Comparison of ENCODE assay signal across 9 cellular contexts in genomic region chr6:157800420-157801237, GRCh38. TPM values are rescaled to one million over a fixed set of nuclear protein-coding genes. Genes with fewer than 3 reads are reported as not detected.
DNase-seq lines count a peak whose midpoint lies in the region; ATAC-seq, FAIRE-seq and TF ChIP-seq lines count a peak whose summit lies in the region.
"Had no signal": no experiment of that assay in that cellular context is flagged by ENCODE, and none has a peak within 500 bp of the region (broad histone marks: within the 10 kb centered on the region; RNA-seq: fewer than 3 reads in every experiment).

No MANE protein-coding gene starts in this region.

- no peak overlapping the region for H3K56ac ChIP-seq in IMR-90 (ENCODE audit: extremely low read depth, insufficient read depth, low read length)

- H3K27me3 ChIP-seq in IMR-90 (ENCODE audit: control insufficient read depth, insufficient read depth, low read length) (no peaks in the 10 kb centered on the region), endothelial cell of umbilical vein (ENCODE audit: control insufficient read depth in 2 of 2, insufficient read depth in 2 of 2, low read length in 2 of 2) (no peaks in the 10 kb centered on the region), thyroid gland (no peaks in the 10 kb centered on the region)

- no peak overlapping the region for H2AK5ac ChIP-seq in IMR-90 (ENCODE audit: low read depth, low read length)

- DNase-seq in GM12865 (ENCODE audit: low read depth) (peak; percentile 79), IMR-90 (peak; percentile 86), endothelial cell of umbilical vein (ENCODE audit: low read depth, low spot score) (no peak), thyroid gland (no peak), iPS-NIHi11 (ENCODE audit: low spot score) (no peak), NCI-H187 treated with DMSO at 0.1 percent for 48 hours (lab: John Stamatoyannopoulos, UW) (no peak), mesenteric fat pad (ENCODE audit: low spot score) (no peak)

- H3K4ac ChIP-seq in IMR-90 (ENCODE audit: low read depth, low read length), result peak overlapping the region; percentile 40; the same call in 1 of the 2 replicates

- H3K36me3 ChIP-seq in IMR-90 (ENCODE audit: control insufficient read depth, insufficient read depth, low read length), result no peaks in the 10 kb centered on the region
- no peaks in the 10 kb centered on the region for H3K36me3 ChIP-seq in endothelial cell of umbilical vein (ENCODE audit: control insufficient read depth in 2 of 2, extremely low read depth in 1 of 2, insufficient read depth in 2 of 2, low read length in 2 of 2)
- H3K36me3 ChIP-seq in thyroid gland, result no peaks in the 10 kb centered on the region

- WGBS in IMR-90 (ENCODE audit: extremely low coverage in 2 of 2, insufficient read length in 1 of 2), 2 experiments, result no CpG with 5 or more reads among the region's 6 CpGs
- WGBS in thyroid gland, 2 donors, result 82 to 87% methylated on average over 6 of the region's 6 CpGs

- H3K14ac ChIP-seq in IMR-90 (replicated peaks; ENCODE audit: low read depth, low read length), result 0 out of 2 replicates have a peak overlapping the region, but pooled peaks have one; percentile 40

- H2AK9ac ChIP-seq in IMR-90 (replicated peaks; ENCODE audit: low read depth, low read length, poor library complexity), result no peak overlapping the region

- no TSS peak for BruUV-seq in IMR-90 (replicated peaks; lab: Mats Ljungman, UMichigan)
- no TSS peak for BruUV-seq in endothelial cell of umbilical vein (replicated peaks; lab: Mats Ljungman, UMichigan)

- peak overlapping the region; percentile 11; the same call in 1 of the 2 replicates for H2BK20ac ChIP-seq in IMR-90 (ENCODE audit: low read depth, low read length)

- H2BK15ac ChIP-seq in IMR-90 (ENCODE audit: low read depth, low read length), result 0 out of 3 replicates have a peak overlapping the region, but pooled peaks have one; percentile 37

- no peak overlapping the region for H3K23ac ChIP-seq in IMR-90 (ENCODE audit: low read depth, low read length)

- no peak for TF ChIP-seq CTCF in GM12865 (IDR thresholded peaks at IDR 0.05; ENCODE audit: insufficient read depth, low read depth, low read length, missing control alignments)
- no peak for TF ChIP-seq CTCF in IMR-90 (conservative IDR thresholded peaks at IDR 0.05; ENCODE audit: low read depth, low read length)
- no peak for TF ChIP-seq CTCF in endothelial cell of umbilical vein (IDR thresholded peaks at IDR 0.05; ENCODE audit: extremely low read depth in 1 of 2, insufficient read depth in 1 of 2, low read depth in 1 of 2, low read length in 2 of 2)
- no peak for TF ChIP-seq CTCF in thyroid gland (IDR thresholded peaks at IDR 0.05)

- 0 out of 2 replicates have a peak, but pooled peaks cover 6% of the 10 kb centered on the region for H3K9me1 ChIP-seq in IMR-90 (ENCODE audit: insufficient read depth, low read length)
- H3K9me1 ChIP-seq in endothelial cell of umbilical vein (replicated peaks; ENCODE audit: control insufficient read depth, extremely low read depth, insufficient read depth, low read length), result no peaks in the 10 kb centered on the region

- peak overlapping the region; percentile 25; the same call in 1 of the 2 replicates for H2BK120ac ChIP-seq in IMR-90 (ENCODE audit: low read depth, low read length)

- H4K8ac ChIP-seq in IMR-90 (ENCODE audit: low read depth in 2 of 2, low read length in 2 of 2), result no peak overlapping the region

- H3K18ac ChIP-seq in IMR-90 (ENCODE audit: low read depth, low read length), result no peak overlapping the region

- TF ChIP-seq POLR2A in IMR-90 (IDR thresholded peaks at IDR 0.05; ENCODE audit: low read depth, low read length) (no peak), endothelial cell of umbilical vein (IDR thresholded peaks at IDR 0.05; ENCODE audit: low read depth, low read length) (no peak), thyroid gland (IDR thresholded peaks at IDR 0.05) (no peak)

- no peak; the same call in 1 of the 2 replicates for TF ChIP-seq RAD21 in IMR-90 (IDR thresholded peaks at IDR 0.05; ENCODE audit: low read length)

- in situ Hi-C loops in IMR-90 (cut with MboI; ENCODE audit: low sequenced_read_pairs), result no loop called here

- H3K9ac ChIP-seq in IMR-90 (ENCODE audit: low read depth, low read length), result no peak overlapping the region
- no peak overlapping the region for H3K9ac ChIP-seq in endothelial cell of umbilical vein (replicated peaks; ENCODE audit: extremely low read depth, insufficient read depth, low read length)

- H3K4me2 ChIP-seq in IMR-90 (ENCODE audit: low read depth, low read length) (no peak overlapping the region), endothelial cell of umbilical vein (ENCODE audit: insufficient read depth, low read length) (no peak overlapping the region)

- peak; percentile 97 for ATAC-seq in GM21526 (IDR thresholded peaks at IDR 0.05; ENCODE audit: low FRiP score, unreplicated experiment)
- peak; percentile 94 for ATAC-seq in IMR-90 (ENCODE audit: low read depth)

- H2AFZ ChIP-seq in IMR-90 (replicated peaks; ENCODE audit: low read length, poor library complexity), result no peak overlapping the region
- H2AFZ ChIP-seq in endothelial cell of umbilical vein (ENCODE audit: low read depth, low read length), result no peak overlapping the region

- H3K4me1 ChIP-seq in IMR-90 (ENCODE audit: control insufficient read depth, insufficient read depth, low read length) (peaks cover 3% of the 10 kb centered on the region), endothelial cell of umbilical vein (ENCODE audit: control insufficient read depth, extremely low read depth, insufficient read depth, low read length) (peaks cover 3% of the 10 kb centered on the region), thyroid gland (no peaks in the 10 kb centered on the region)

- H4K91ac ChIP-seq in IMR-90 (ENCODE audit: insufficient read depth, low read depth, low read length), result peak overlapping the region; percentile 20; the same call in 1 of the 2 replicates

- H4K5ac ChIP-seq in IMR-90 (ENCODE audit: low read depth, low read length), result no peak overlapping the region

- POLR2A ChIA-PET in IMR-90 (lab: Charles Lee; ENCODE audit: unreplicated experiment), result no interaction called here
- POLR2A ChIA-PET in endothelial cell of umbilical vein (lab: Charles Lee), result interaction anchor here (0.5 kb wide), 1 partner anchor 337 kb away, joined by 4 read pairs; no protein-coding TSS in a partner anchor

- H3K79me2 ChIP-seq in endothelial cell of umbilical vein (ENCODE audit: control insufficient read depth, insufficient read depth, low read length), result no peaks in the 10 kb centered on the region

- H3K9me3 ChIP-seq in IMR-90 (ENCODE audit: control insufficient read depth, insufficient read depth, low read length) (no peaks in the 10 kb centered on the region), endothelial cell of umbilical vein (replicated peaks; ENCODE audit: control insufficient read depth, insufficient read depth, low read length) (no peaks in the 10 kb centered on the region), thyroid gland (no peaks in the 10 kb centered on the region)

- no peak for FAIRE-seq in endothelial cell of umbilical vein (lab: Jason Lieb, UNC)

- CTCF ChIA-PET in IMR-90 (lab: Yijun Ruan, JAX), result interaction anchor here (0.6 kb wide), 1 partner anchor 19 kb away, joined by 3 read pairs; no protein-coding TSS in a partner anchor
- CTCF ChIA-PET in endothelial cell of umbilical vein (lab: Charles Lee), result interaction anchor here (0.9 to 1.2 kb wide), 4 partner anchors 30 to 80 kb away, joined by 3 to 4 read pairs (median 3); no protein-coding TSS in a partner anchor

- H4K20me1 ChIP-seq in IMR-90 (ENCODE audit: insufficient read depth, low read length) (no peaks in the 10 kb centered on the region), endothelial cell of umbilical vein (replicated peaks; ENCODE audit: control insufficient read depth, extremely low read depth, insufficient read depth, low read length) (no peaks in the 10 kb centered on the region)

- dilution Hi-C loops in IMR-90 (cut with HindIII; ENCODE audit: low sequenced_read_pairs, unreplicated experiment), result no loop called here
- dilution Hi-C loops in endothelial cell of umbilical vein (cut with MboI; ENCODE audit: extremely low pct_ligation_motif_present, low sequenced_read_pairs), result no loop called here

- no peak overlapping the region for H3K4me3 ChIP-seq in GM12865 (ENCODE audit: low read depth, low read length)
- no peak overlapping the region for H3K4me3 ChIP-seq in IMR-90 (ENCODE audit: insufficient read depth, low read depth, low read length)
- H3K4me3 ChIP-seq in endothelial cell of umbilical vein (replicated peaks in 1 of 3; ENCODE audit: insufficient read depth in 1 of 3, low read depth in 1 of 3, low read length in 3 of 3), result no peak overlapping the region
- H3K4me3 ChIP-seq in thyroid gland (replicated peaks in 1 of 3), result no peak overlapping the region

- intact Hi-C loops in IMR-90 (cut with micrococcal nuclease), result no loop called here
- intact Hi-C loops in endothelial cell of umbilical vein (cut with micrococcal nuclease), result no loop called here
- intact Hi-C loops in thyroid gland (cut with DNase I), result no loop called here

- H3K27ac ChIP-seq in IMR-90 (ENCODE audit: insufficient read depth, low read length) (no peak overlapping the region), endothelial cell of umbilical vein (ENCODE audit: insufficient read depth, low read depth, low read length) (no peak overlapping the region), thyroid gland (no peak overlapping the region)
- H3K27ac ChIP-seq: HL-60 had no signal

- H3K79me1 ChIP-seq in IMR-90 (ENCODE audit: low read depth in 1 of 2, low read length in 2 of 2), result no peaks in the 10 kb centered on the region

- H2BK5ac ChIP-seq in IMR-90 (ENCODE audit: low read depth, low read length, poor library complexity, severe bottlenecking), result no peak overlapping the region

TF ChIP-seq in IMR-90, 13 proteins besides CTCF, POLR2A, EP300 and RAD21 (continues in another document):
- TF ChIP-seq FOS (IDR thresholded peaks at IDR 0.05; ENCODE audit: low read depth, low read length), result peak; percentile 86; the same call in 1 of the 2 replicates

TF ChIP-seq in endothelial cell of umbilical vein, 7 proteins besides CTCF, POLR2A, EP300 and RAD21 (continues in another document):
- no peak for TF ChIP-seq GATA2 (IDR thresholded peaks at IDR 0.05; ENCODE audit: insufficient read depth, insufficient read length, low read depth, low read length)

RNA-seq across cellular contexts. Expression of gene SNX9, which starts 22.4 kb away (rescaled TPM):
- total RNA-seq in IMR-90 (2012; rRNA removed), result 41.2 and 41.9 TPM in 2 replicates
- polyA plus RNA-seq in IMR-90 (2012; rRNA removed), result 34.8 and 35.3 TPM in 2 replicates
- polyA plus RNA-seq in IMR-90 (2012; cell fraction: cytosol; rRNA removed), result 18.7 and 20.5 TPM in 2 replicates
- polyA plus RNA-seq in IMR-90 (2012; cell fraction: nucleus; rRNA removed; ENCODE audit: low replicate concordance), result 20.1 and 45.0 TPM in 2 replicates
- 51.4 and 54.5 TPM in 2 replicates for total RNA-seq in endothelial cell of umbilical vein
- 22.7 and 27.5 TPM in 2 replicates for polyA plus RNA-seq in endothelial cell of umbilical vein
- polyA plus RNA-seq in endothelial cell of umbilical vein (2011; cell fraction: cytosol; rRNA removed), result 37.3 and 40.2 TPM in 2 replicates
- polyA plus RNA-seq in endothelial cell of umbilical vein (2011; cell fraction: nucleus; rRNA removed), result 54.5 and 56.3 TPM in 2 replicates
- 32.2 and 32.5 TPM in 2 replicates for polyA plus RNA-seq in endothelial cell of umbilical vein (2012)
- 27.5 and 29.1 TPM in 2 replicates for polyA minus RNA-seq in endothelial cell of umbilical vein
- 12.6 TPM for polyA minus RNA-seq in endothelial cell of umbilical vein (2011; cell fraction: cytosol; rRNA and poly(A)+ RNA removed)
- polyA minus RNA-seq in endothelial cell of umbilical vein (2011; cell fraction: nucleus; rRNA and poly(A)+ RNA removed), result 25.7 and 25.8 TPM in 2 replicates
- 10 to 100 TPM; 44.6 to 73.1 (median 47.2) TPM for total RNA-seq in thyroid gland
- total RNA-seq in mesenteric fat pad, result 86.9 TPM

Comparison
In these comparisons a context has a peak if more than half of its experiments do, and no peak if none do; other contexts are left out.
1. DNase-seq: peak in GM12865 (single experiment) and IMR-90 (single experiment); none in endothelial cell of umbilical vein (single experiment), thyroid gland (0 of 2), iPS-NIHi11 (single experiment), NCI-H187 treated with DMSO at 0.1 percent for 48 hours (single experiment) and mesenteric fat pad (single experiment).